Comparison of ENCODE assay signal across 8 cellular contexts in the genomic region with DNA sequence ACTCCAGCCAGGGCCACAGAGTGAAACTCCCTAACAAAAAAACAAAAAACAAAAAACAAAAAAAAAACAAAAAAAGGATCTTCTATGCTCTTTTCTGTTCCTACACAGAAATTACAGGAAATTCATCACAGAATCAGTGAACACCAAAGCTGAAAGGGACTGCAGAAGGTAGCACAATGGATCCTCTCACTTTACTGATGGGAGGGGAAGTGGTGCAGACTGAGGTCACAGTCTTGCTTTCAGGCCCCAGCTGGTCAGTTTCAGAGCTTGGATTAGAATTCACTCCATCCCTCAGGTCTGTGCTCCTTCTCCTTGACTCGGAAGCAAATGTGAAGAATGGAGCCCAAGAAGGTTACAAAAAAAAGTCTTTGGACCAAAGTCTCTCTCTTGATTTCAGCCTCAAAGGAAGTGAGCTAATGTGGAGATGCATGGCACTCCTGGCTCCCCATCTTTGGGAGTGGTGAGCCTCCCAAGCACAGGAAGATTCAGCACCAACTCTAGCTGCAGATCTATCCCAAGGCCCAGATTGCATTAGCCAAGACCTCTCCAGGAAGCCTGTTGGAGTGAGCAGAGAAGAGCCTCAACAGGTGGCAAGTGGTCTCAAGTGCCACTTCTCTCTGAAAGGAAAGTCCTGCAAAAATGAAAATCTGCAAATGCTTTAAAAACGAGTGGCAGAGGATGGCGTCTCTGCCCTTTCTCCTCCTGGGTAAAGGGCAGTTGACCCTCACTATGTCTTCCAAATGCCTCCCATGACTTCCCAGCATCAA.
DNase-seq lines count a peak whose midpoint lies in the region; ATAC-seq, FAIRE-seq and TF ChIP-seq lines count a peak whose summit lies in the region.
"Had no signal": no experiment of that assay in that cellular context is flagged by ENCODE, and none has a peak within 500 bp of the region (broad histone marks: within the 10 kb centered on the region; RNA-seq: fewer than 3 reads in every experiment).

No MANE protein-coding gene starts in this region.

- peaks cover 37 to 57% (median 54%) of the 10 kb centered on the region in 3 donors for H3K4me1 Mint-ChIP-seq in naive B cell

- CTCF ChIA-PET in HepG2 (lab: Yijun Ruan, JAX; ENCODE audit: low intra/inter-chr PET ratio, low total read pairs): no interaction called here

- ATAC-seq in GM18517 (IDR thresholded peaks at IDR 0.05; ENCODE audit: unreplicated experiment) (peak; percentile 36), GM21515 (IDR thresholded peaks at IDR 0.05; ENCODE audit: unreplicated experiment) (peak; percentile 51), HG03520 (IDR thresholded peaks at IDR 0.05; ENCODE audit: unreplicated experiment) (peak; percentile 28), naive B cell (ENCODE audit: low read depth in 2 of 2) (no peak), HepG2 (no peak)
- ATAC-seq: body of pancreas had no signal

- H3K36me3 ChIP-seq in HepG2 (replicated peaks in 1 of 2; ENCODE audit: control insufficient read depth in 1 of 2, insufficient read depth in 2 of 2, low read length in 2 of 2): no peaks in the 10 kb centered on the region

- peak overlapping the region; percentile 78 to 94 (median 91) for H3K27ac Mint-ChIP-seq in naive B cell

- no peak overlapping the region for H3K27ac ChIP-seq in HepG2 (ENCODE audit: extremely low read length, insufficient read depth, low read length)

- POLR2A ChIA-PET in HepG2 (lab: Yijun Ruan, JAX): no interaction called here

- H3K27me3 ChIP-seq in HepG2 (ENCODE audit: control insufficient read depth in 1 of 2, insufficient read depth in 2 of 2, low read length in 2 of 2): peaks cover 1 to 4% of the 10 kb centered on the region in 2 experiments; a peak in 3 of 5 replicates
- H3K27me3 ChIP-seq: body of pancreas had no signal

- H4K20me1 ChIP-seq in HepG2 (ENCODE audit: insufficient read depth, low read length): no peaks in the 10 kb centered on the region

- intact Hi-C loops in HepG2 (cut with micrococcal nuclease; ENCODE audit: unreplicated experiment): no loop called here

- no TSS peak for BruUV-seq in HepG2 (replicated peaks; lab: Mats Ljungman, UMichigan)

- DNase-seq in naive B cell: no peak
- DNase-seq in NCI-H2081 (lab: John Stamatoyannopoulos, UW): no peak
- DNase-seq in NCI-H2081 treated with DMSO at 0.1 percent for 48 hours (lab: John Stamatoyannopoulos, UW): no peak
- DNase-seq in HepG2 (ENCODE audit: low spot score): no peak
- DNase-seq: body of pancreas had no signal

- no peaks in the 10 kb centered on the region for H3K4me1 ChIP-seq in HepG2 (ENCODE audit: insufficient read depth, low read length)

- H3K79me2 ChIP-seq in HepG2 (ENCODE audit: insufficient read depth, low read length): no peaks in the 10 kb centered on the region

- in situ Hi-C loops in HepG2 (cut with HindIII; ENCODE audit: extremely low pct_ligation_motif_present, low pct_unique_long_range_greater_than_20kb): no loop called here

- peak overlapping the region in 6 of 8 donors; percentile 66 to 91 (median 81) for H3K4me3 Mint-ChIP-seq in naive B cell

- H3K9me3 ChIP-seq in HepG2 (ENCODE audit: low read length): no peaks in the 10 kb centered on the region
- H3K9me3 ChIP-seq: body of pancreas had no signal

- H3K36me3 Mint-ChIP-seq in naive B cell: no peaks in the 10 kb centered on the region

- H3K27me3 Mint-ChIP-seq in naive B cell: no peaks in the 10 kb centered on the region

- TF ChIP-seq POLR2A in HepG2 (IDR thresholded peaks at IDR 0.05; ENCODE audit: insufficient read depth in 1 of 2, low read depth in 2 of 2, low read length in 2 of 2): no peak

- no peak for TF ChIP-seq CTCF in HepG2 (CRISPR knock-in tag; IDR thresholded peaks at IDR 0.05)

- peaks cover 0 to 2% (median 0%) of the 10 kb centered on the region in 7 donors for H3K9me3 Mint-ChIP-seq in naive B cell

- 6% methylated on average over 3 of the region's 3 CpGs for WGBS in HepG2 (ENCODE audit: low lambda C conversion rate)

- no peak for TF ChIP-seq RAD21 in HepG2 (CRISPR knock-in tag; IDR thresholded peaks at IDR 0.05)

- no peak for FAIRE-seq in HepG2 (lab: Jason Lieb, UNC)

- no peak overlapping the region for H3K9ac ChIP-seq in HepG2 (ENCODE audit: insufficient read depth, low read depth, low read length)

- H3K4me2 ChIP-seq in HepG2 (ENCODE audit: low read depth, low read length): no peak overlapping the region

- TF ChIP-seq EP300 in HepG2 (IDR thresholded peaks at IDR 0.05; ENCODE audit: low read depth in 2 of 2, low read length in 2 of 2): no peak
- no peak for TF ChIP-seq EP300 in HepG2 (CRISPR knock-in tag; IDR thresholded peaks at IDR 0.05; ENCODE audit: borderline replicate concordance)

- no peak overlapping the region for H3K4me3 ChIP-seq in HepG2 (replicated peaks in 1 of 3; ENCODE audit: insufficient read depth in 1 of 3, low read depth in 2 of 3, low read length in 3 of 3)
- H3K4me3 ChIP-seq: body of pancreas had no signal

- no peak overlapping the region for H2AFZ ChIP-seq in HepG2 (ENCODE audit: low read length)

TF ChIP-seq in HepG2, 621 proteins besides CTCF, POLR2A, EP300 and RAD21:
- TF ChIP-seq CC2D1A (CRISPR knock-in tag; IDR thresholded peaks at IDR 0.05) (no peak), SP140L (CRISPR knock-in tag; IDR thresholded peaks at IDR 0.05; ENCODE audit: borderline replicate concordance) (no peak), ZNF883 (CRISPR knock-in tag; IDR thresholded peaks at IDR 0.05; ENCODE audit: not compliant biosample characterization) (no peak), NCOA2 (CRISPR knock-in tag; IDR thresholded peaks at IDR 0.05) (no peak), DDIT3 (CRISPR knock-in tag; IDR thresholded peaks at IDR 0.05) (no peak), ZMAT3 (CRISPR knock-in tag; conservative IDR thresholded peaks at IDR 0.05) (no peak), ZBTB8A (CRISPR knock-in tag; IDR thresholded peaks at IDR 0.05; ENCODE audit: borderline replicate concordance, low read depth) (no peak), ATAD3A (CRISPR knock-in tag; IDR thresholded peaks at IDR 0.05) (no peak), FLYWCH1 (CRISPR knock-in tag; IDR thresholded peaks at IDR 0.05) (no peak), ARID5B (CRISPR knock-in tag; IDR thresholded peaks at IDR 0.05) (no peak), ZNF121 (CRISPR knock-in tag; IDR thresholded peaks at IDR 0.05) (no peak), PLSCR1 (CRISPR knock-in tag; IDR thresholded peaks at IDR 0.05; ENCODE audit: borderline replicate concordance) (no peak), ZNF234 (CRISPR knock-in tag; conservative IDR thresholded peaks at IDR 0.05) (no peak), ELF1 (CRISPR knock-in tag; IDR thresholded peaks at IDR 0.05) (no peak), MAZ (IDR thresholded peaks at IDR 0.05; ENCODE audit: borderline replicate concordance, low read depth, low read length) (no peak), MAZ (CRISPR knock-in tag; IDR thresholded peaks at IDR 0.05; ENCODE audit: low read depth) (no peak), KLF11 (CRISPR knock-in tag; IDR thresholded peaks at IDR 0.05) (no peak), ZFX (CRISPR knock-in tag; IDR thresholded peaks at IDR 0.05; ENCODE audit: low read depth) (no peak)

Comparison
In these comparisons a context has a peak if more than half of its experiments do, and no peak if none do; other contexts are left out.
1. ATAC-seq: peak in GM18517 (single experiment), GM21515 (single experiment) and HG03520 (single experiment); none in naive B cell (0 of 2) and HepG2 (single experiment).